Comparison of ENCODE assay signal across 27 cellular contexts in genomic region chr3:58520403-58520784, GRCh38. TPM values are rescaled to one million over a fixed set of nuclear protein-coding genes. Genes with fewer than 3 reads are reported as not detected.
"Had no signal": no experiment of that assay in that cellular context is flagged by ENCODE, and none has a peak within 500 bp of the region (broad histone marks: within the 10 kb centered on the region; RNA-seq: fewer than 3 reads in every experiment).

No MANE protein-coding gene starts in this region.

- DNase-seq: activated CD4-positive, alpha-beta memory T cell treated with anti-CD3 and anti-CD28 coated beads, Interleukin-2, amount 10 ng/mL, durations not matched to agents 7 days and 5 days; activated CD4-positive, alpha-beta T cell treated with anti-CD3 and anti-CD28 coated beads for 36 hours; activated CD4-positive, alpha-beta T cell treated with anti-CD3 and anti-CD28 coated beads, Interleukin-2, amount 50 U/mL, for 1 hour; activated gamma-delta T cell; activated naive CD4-positive, alpha-beta T cell treated with anti-CD3 and anti-CD28 coated beads for 36 hours; activated T-cell treated with anti-CD3 and anti-CD28 coated beads for 4 hours; activated T-cell treated with anti-CD3 and anti-CD28 coated beads, Interleukin-2, amount 50 U/mL, for 48 hours; amygdala; brain microvascular endothelial cell; NCI-H1436; NCI-H1694 treated with DMSO at 0.1 percent for 48 hours; NCI-H2029 treated with DMSO at 0.1 percent for 48 hours; NCI-H510A; NK-92 treated with Interleukin-12 subunit alpha and Interleukin-12 subunit beta, amount 100 ng/mL, for 24 hours; Peyer's patch; SIG-M5; T-cell; T-helper 2 cell; T1000 had no signal

- H3K9me3 ChIP-seq: MG63, Peyer's patch had no signal

- H3K27me3 ChIP-seq: brain microvascular endothelial cell, cardiac muscle cell, MG63, Peyer's patch had no signal

- H3K9me3 Mint-ChIP-seq: activated CD4-positive, alpha-beta memory T cell treated with anti-CD3 and anti-CD28 coated beads, Interleukin-2, amount 10 ng/mL, durations not matched to agents 7 days and 5 days; activated naive CD4-positive, alpha-beta T cell treated with anti-CD3 and anti-CD28 coated beads for 36 hours; activated T-helper 17 cell treated with anti-CD3 and anti-CD28 coated beads, Interleukin-2, amount 50 U/mL, for 72 hours; T-cell had no signal

- H3K36me3 ChIP-seq: brain microvascular endothelial cell, cardiac muscle cell had no signal

- H3K36me3 Mint-ChIP-seq: activated naive CD8-positive, alpha-beta T cell; T-cell had no signal

- H3K4me2 ChIP-seq: KMS-11 had no signal

- H3K27ac ChIP-seq: brain microvascular endothelial cell, cardiac muscle cell, KMS-11, Peyer's patch, VCaP had no signal

- H3K27me3 Mint-ChIP-seq: activated CD4-positive, alpha-beta memory T cell treated with anti-CD3 and anti-CD28 coated beads, Interleukin-2, amount 10 ng/mL, durations not matched to agents 7 days and 5 days; activated CD4-positive, alpha-beta T cell treated with anti-CD3 and anti-CD28 coated beads for 36 hours; activated naive CD8-positive, alpha-beta T cell; activated T-helper 17 cell treated with anti-CD3 and anti-CD28 coated beads, Interleukin-2, amount 50 U/mL, for 72 hours; T-cell had no signal

- ATAC-seq: activated CD4-positive, alpha-beta T cell treated with anti-CD3 and anti-CD28 coated beads for 36 hours; activated T-helper 17 cell treated with anti-CD3 and anti-CD28 coated beads, Interleukin-2, amount 50 U/mL, for 72 hours; T-cell had no signal

- H3K4me1 Mint-ChIP-seq: activated CD4-positive, alpha-beta memory T cell treated with anti-CD3 and anti-CD28 coated beads, Interleukin-2, amount 10 ng/mL, durations not matched to agents 7 days and 5 days; activated CD4-positive, alpha-beta T cell treated with anti-CD3 and anti-CD28 coated beads for 36 hours; activated T-helper 17 cell treated with anti-CD3 and anti-CD28 coated beads, Interleukin-2, amount 50 U/mL, for 72 hours; T-cell had no signal

- H3K4me3 Mint-ChIP-seq: activated CD4-positive, alpha-beta memory T cell treated with anti-CD3 and anti-CD28 coated beads, Interleukin-2, amount 10 ng/mL, durations not matched to agents 7 days and 5 days; activated CD4-positive, alpha-beta T cell treated with anti-CD3 and anti-CD28 coated beads for 36 hours; activated naive CD4-positive, alpha-beta T cell treated with anti-CD3 and anti-CD28 coated beads for 36 hours; activated naive CD8-positive, alpha-beta T cell; activated T-helper 17 cell treated with anti-CD3 and anti-CD28 coated beads, Interleukin-2, amount 50 U/mL, for 72 hours; T-cell had no signal

- H3K27ac Mint-ChIP-seq: activated CD4-positive, alpha-beta memory T cell treated with anti-CD3 and anti-CD28 coated beads, Interleukin-2, amount 10 ng/mL, durations not matched to agents 7 days and 5 days; activated CD4-positive, alpha-beta T cell treated with anti-CD3 and anti-CD28 coated beads for 36 hours; activated naive CD4-positive, alpha-beta T cell treated with anti-CD3 and anti-CD28 coated beads for 36 hours; activated naive CD8-positive, alpha-beta T cell; activated T-helper 17 cell treated with anti-CD3 and anti-CD28 coated beads, Interleukin-2, amount 50 U/mL, for 72 hours; T-cell had no signal

- H3K4me3 ChIP-seq: cardiac muscle cell, MG63, Peyer's patch had no signal

- H3K9ac ChIP-seq: KMS-11 had no signal

- H3K4me1 ChIP-seq: Peyer's patch had no signal

RNA-seq across cellular contexts. Expression of gene ACOX2, which starts 16.6 kb away (rescaled TPM):
- total RNA-seq: activated CD4-positive, alpha-beta memory T cell treated with anti-CD3 and anti-CD28 coated beads, Interleukin-2, amount 10 ng/mL, durations not matched to agents 7 days and 5 days; activated CD4-positive, alpha-beta T cell treated with anti-CD3 and anti-CD28 coated beads for 36 hours; activated CD8-positive, alpha-beta memory T cell treated with anti-CD3 and anti-CD28 coated beads for 36 hours; activated naive CD4-positive, alpha-beta T cell treated with anti-CD3 and anti-CD28 coated beads for 36 hours; activated T-helper 17 cell treated with anti-CD3 and anti-CD28 coated beads, Interleukin-2, amount 50 U/mL, for 72 hours had no signal

RNA-seq across cellular contexts. Expression of gene FAM107A, which starts 56.8 kb away (rescaled TPM):
- total RNA-seq: activated CD4-positive, alpha-beta memory T cell treated with anti-CD3 and anti-CD28 coated beads, Interleukin-2, amount 10 ng/mL, durations not matched to agents 7 days and 5 days; activated CD4-positive, alpha-beta T cell treated with anti-CD3 and anti-CD28 coated beads for 36 hours; activated CD8-positive, alpha-beta memory T cell treated with anti-CD3 and anti-CD28 coated beads for 36 hours; activated naive CD4-positive, alpha-beta T cell treated with anti-CD3 and anti-CD28 coated beads for 36 hours; activated T-helper 17 cell treated with anti-CD3 and anti-CD28 coated beads, Interleukin-2, amount 50 U/mL, for 72 hours; astrocyte; cardiac muscle cell had no signal
- polyA plus RNA-seq: cardiac muscle cell had no signal
